In the genomic region with DNA sequence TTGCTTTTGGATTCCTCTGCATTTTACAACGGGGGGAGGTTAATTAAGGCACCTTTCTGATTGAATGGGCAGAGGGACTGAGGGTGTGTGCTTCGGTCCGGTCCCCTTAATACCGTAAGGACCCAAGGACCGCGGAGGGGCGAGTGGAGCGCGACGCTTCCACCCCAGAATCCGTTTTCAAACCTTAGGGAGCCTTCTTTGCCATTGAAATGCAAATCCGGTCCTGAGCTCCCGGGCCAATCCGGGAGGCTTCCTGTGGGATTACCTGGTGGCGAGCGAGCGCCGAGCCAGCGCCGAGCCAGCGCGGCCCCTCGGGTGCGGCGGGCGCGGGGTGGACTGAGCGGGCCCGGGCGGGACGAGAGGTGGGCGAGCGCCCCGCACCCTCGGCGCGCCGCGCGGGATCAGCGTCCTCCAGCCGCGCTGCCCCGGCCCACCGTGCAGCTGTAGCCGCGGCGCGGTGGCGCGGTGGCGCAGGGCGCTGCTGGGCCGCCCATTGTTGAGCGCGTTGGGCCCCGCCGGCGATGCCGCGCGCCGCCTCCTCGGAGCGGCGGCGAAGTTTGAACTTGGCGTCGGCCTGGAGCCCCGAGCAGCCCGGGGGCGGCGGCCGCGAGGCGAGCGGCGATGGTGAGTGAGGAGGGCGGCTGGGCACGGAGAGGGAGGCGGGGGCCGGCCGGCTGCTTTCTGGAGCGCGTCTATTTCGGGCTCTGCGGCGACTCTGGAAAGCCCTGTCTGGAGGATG, we compare ENCODE assay signal across 1 cellular context.
A peak's percentile ranks its signal among the peaks of the same experiment; 100 is the strongest.
TF ChIP-seq lines count a peak whose summit lies in the region.

No MANE protein-coding gene starts in this region.

TF ChIP-seq in WTC11, 78 proteins besides CTCF, POLR2A, EP300 and RAD21 (continued from another document):
- TF ChIP-seq, protein P1, sequence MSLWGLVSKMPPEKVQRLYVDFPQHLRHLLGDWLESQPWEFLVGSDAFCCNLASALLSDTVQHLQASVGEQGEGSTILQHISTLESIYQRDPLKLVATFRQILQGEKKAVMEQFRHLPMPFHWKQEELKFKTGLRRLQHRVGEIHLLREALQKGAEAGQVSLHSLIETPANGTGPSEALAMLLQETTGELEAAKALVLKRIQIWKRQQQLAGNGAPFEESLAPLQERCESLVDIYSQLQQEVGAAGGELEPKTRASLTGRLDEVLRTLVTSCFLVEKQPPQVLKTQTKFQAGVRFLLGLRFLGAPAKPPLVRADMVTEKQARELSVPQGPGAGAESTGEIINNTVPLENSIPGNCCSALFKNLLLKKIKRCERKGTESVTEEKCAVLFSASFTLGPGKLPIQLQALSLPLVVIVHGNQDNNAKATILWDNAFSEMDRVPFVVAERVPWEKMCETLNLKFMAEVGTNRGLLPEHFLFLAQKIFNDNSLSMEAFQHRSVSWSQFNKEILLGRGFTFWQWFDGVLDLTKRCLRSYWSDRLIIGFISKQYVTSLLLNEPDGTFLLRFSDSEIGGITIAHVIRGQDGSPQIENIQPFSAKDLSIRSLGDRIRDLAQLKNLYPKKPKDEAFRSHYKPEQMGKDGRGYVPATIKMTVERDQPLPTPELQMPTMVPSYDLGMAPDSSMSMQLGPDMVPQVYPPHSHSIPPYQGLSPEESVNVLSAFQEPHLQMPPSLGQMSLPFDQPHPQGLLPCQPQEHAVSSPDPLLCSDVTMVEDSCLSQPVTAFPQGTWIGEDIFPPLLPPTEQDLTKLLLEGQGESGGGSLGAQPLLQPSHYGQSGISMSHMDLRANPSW (CRISPR knock-in tag; conservative IDR thresholded peaks at IDR 0.05; ENCODE audit: low read depth): no peak
- TF ChIP-seq PRRX2 (CRISPR knock-in tag; IDR thresholded peaks at IDR 0.05) (no peak), CREM (CRISPR knock-in tag; IDR thresholded peaks at IDR 0.05) (peak; percentile 37; the same call in 1 of the 2 replicates), ZNF121 (CRISPR knock-in tag; IDR thresholded peaks at IDR 0.05) (no peak), NFATC4 (CRISPR knock-in tag; IDR thresholded peaks at IDR 0.05) (no peak)
- TF ChIP-seq, protein P2, sequence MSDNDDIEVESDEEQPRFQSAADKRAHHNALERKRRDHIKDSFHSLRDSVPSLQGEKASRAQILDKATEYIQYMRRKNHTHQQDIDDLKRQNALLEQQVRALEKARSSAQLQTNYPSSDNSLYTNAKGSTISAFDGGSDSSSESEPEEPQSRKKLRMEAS (CRISPR knock-in tag; IDR thresholded peaks at IDR 0.05): 0 out of 2 replicates have a peak, but pooled peaks have one; percentile 48
